In the genomic region with DNA sequence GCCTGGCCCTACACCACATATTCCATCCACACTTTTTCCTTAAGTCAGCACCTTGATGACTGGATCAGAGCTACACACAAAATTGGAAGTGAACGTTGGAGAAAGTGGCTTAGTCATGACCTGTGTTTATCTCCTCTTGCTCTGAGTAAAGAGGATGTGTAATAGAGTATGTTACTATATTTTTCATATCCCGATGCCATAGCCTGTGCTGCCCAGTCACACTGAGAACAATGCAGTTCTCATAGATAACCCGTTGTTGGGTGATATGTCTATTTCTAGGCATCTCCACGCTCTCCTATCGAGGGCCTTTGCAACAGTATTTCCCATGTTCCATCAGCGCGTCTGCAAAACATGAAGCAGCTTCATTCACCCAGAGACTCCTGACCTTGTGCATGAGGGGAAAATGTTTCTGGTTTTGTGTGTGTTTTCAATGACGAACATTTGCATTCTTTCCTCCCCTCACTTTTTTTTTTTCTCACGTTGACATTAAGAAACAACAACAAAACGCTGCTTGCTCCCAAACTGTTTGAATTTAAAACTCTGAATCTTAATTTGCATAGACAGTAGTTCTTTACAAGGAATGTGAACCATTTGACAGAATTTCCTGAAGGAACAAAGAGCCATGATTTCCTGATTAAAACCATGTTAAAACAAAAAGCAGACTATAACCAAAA, we compare ENCODE assay signal across 10 cellular contexts. TPM values are rescaled to one million over a fixed set of nuclear protein-coding genes. Genes with fewer than 3 reads are reported as not detected.
DNase-seq lines count a peak whose midpoint lies in the region; ATAC-seq, FAIRE-seq and TF ChIP-seq lines count a peak whose summit lies in the region.
"Had no signal": no experiment of that assay in that cellular context is flagged by ENCODE, and none has a peak within 500 bp of the region (broad histone marks: within the 10 kb centered on the region; RNA-seq: fewer than 3 reads in every experiment).

No MANE protein-coding gene starts in this region.

- DNase-seq in H54 (ENCODE audit: insufficient read length, low spot score) (peak; percentile 45), T1000 (lab: John Stamatoyannopoulos, UW) (peak; percentile 32), fibroblast of villous mesenchyme (ENCODE audit: low read depth) (peak; percentile 93), smooth muscle cell (lab: John Stamatoyannopoulos, UW; ENCODE audit: unreplicated experiment) (no peak), WERI-Rb-1 (no peak), activated gamma-delta T cell (lab: John Stamatoyannopoulos, UW) (no peak), NCI-H187 (lab: John Stamatoyannopoulos, UW) (no peak)
- DNase-seq: NCI-H446 treated with DMSO at 0.1 percent for 48 hours had no signal

- no peak overlapping the region for H2AFZ ChIP-seq in smooth muscle cell (ENCODE audit: low read depth)

- peaks cover 61% of the 10 kb centered on the region for H4K20me1 ChIP-seq in smooth muscle cell (ENCODE audit: low read depth)

- peaks cover 17% of the 10 kb centered on the region for H3K79me2 ChIP-seq in smooth muscle cell (ENCODE audit: low read depth)

- ATAC-seq in HG03457 (IDR thresholded peaks at IDR 0.05; ENCODE audit: unreplicated experiment), result no peak

- no peaks in the 10 kb centered on the region for H3K36me3 ChIP-seq in smooth muscle cell (ENCODE audit: low read depth)
- peaks cover under 1% of the 10 kb centered on the region; the same call in 1 of the 2 replicates for H3K36me3 ChIP-seq in WERI-Rb-1

- 26% methylated on average over 10 of the region's 10 CpGs for WGBS in smooth muscle cell (ENCODE audit: low lambda C conversion rate)

- FAIRE-seq in H54 (lab: Jason Lieb, UNC), result no peak
- FAIRE-seq: colon had no signal

- H3K27ac ChIP-seq in smooth muscle cell (ENCODE audit: low read depth) (peak overlapping the region; percentile 97), WERI-Rb-1 (no peak overlapping the region)

- H3F3A ChIP-seq in smooth muscle cell (ENCODE audit: low read depth), result peaks cover 49% of the 10 kb centered on the region

- H3K27me3 ChIP-seq in smooth muscle cell (ENCODE audit: low read depth), result no peaks in the 10 kb centered on the region
- no peaks in the 10 kb centered on the region for H3K27me3 ChIP-seq in WERI-Rb-1 (ENCODE audit: insufficient read depth, low read depth, severe bottlenecking)

- TF ChIP-seq CTCF in fibroblast of villous mesenchyme (IDR thresholded peaks at IDR 0.05; ENCODE audit: insufficient read depth, low read depth, low read length) (no peak), smooth muscle cell (IDR thresholded peaks at IDR 0.05; ENCODE audit: borderline replicate concordance, insufficient read depth, poor library complexity, severe bottlenecking) (no peak), WERI-Rb-1 (IDR thresholded peaks at IDR 0.05; ENCODE audit: low read depth, low read length) (no peak)

- H3K9me3 ChIP-seq in smooth muscle cell (replicated peaks; ENCODE audit: low read depth) (no peaks in the 10 kb centered on the region), WERI-Rb-1 (ENCODE audit: severe bottlenecking) (no peaks in the 10 kb centered on the region)

- TF ChIP-seq POLR2A in H54 (IDR thresholded peaks at IDR 0.05; ENCODE audit: low read depth, low read length), result no peak

- no peak overlapping the region for H3K4me3 ChIP-seq in fibroblast of villous mesenchyme (ENCODE audit: low read depth, low read length)
- no peak overlapping the region for H3K4me3 ChIP-seq in smooth muscle cell
- no peak overlapping the region for H3K4me3 ChIP-seq in WERI-Rb-1 (ENCODE audit: low read depth, low read length)

- H3K4me1 ChIP-seq in smooth muscle cell (ENCODE audit: low read depth), result peaks cover 28% of the 10 kb centered on the region

- H3K4me2 ChIP-seq in smooth muscle cell, result peak overlapping the region; percentile 73

- peak overlapping the region; percentile 74 for H3K9ac ChIP-seq in smooth muscle cell (ENCODE audit: low read depth)

RNA-seq across cellular contexts. Expression of a gene that starts 43.4 kb away (rescaled TPM):
- total RNA-seq in fibroblast of villous mesenchyme (15.5 and 16.0 TPM in 2 replicates), smooth muscle cell (5.2 and 7.0 TPM in 2 replicates)
- polyA plus RNA-seq in smooth muscle cell, result 4.4 and 5.0 TPM in 2 replicates

Comparison
In these comparisons a context has a peak if more than half of its experiments do, and no peak if none do; other contexts are left out.
1. DNase-seq: peak in H54 (single experiment), T1000 (single experiment) and fibroblast of villous mesenchyme (single experiment); none in smooth muscle cell (single experiment), WERI-Rb-1 (single experiment), activated gamma-delta T cell (single experiment) and NCI-H187 (0 of 2).